ENCODE assay signal across 22 cellular contexts in the genomic region with DNA sequence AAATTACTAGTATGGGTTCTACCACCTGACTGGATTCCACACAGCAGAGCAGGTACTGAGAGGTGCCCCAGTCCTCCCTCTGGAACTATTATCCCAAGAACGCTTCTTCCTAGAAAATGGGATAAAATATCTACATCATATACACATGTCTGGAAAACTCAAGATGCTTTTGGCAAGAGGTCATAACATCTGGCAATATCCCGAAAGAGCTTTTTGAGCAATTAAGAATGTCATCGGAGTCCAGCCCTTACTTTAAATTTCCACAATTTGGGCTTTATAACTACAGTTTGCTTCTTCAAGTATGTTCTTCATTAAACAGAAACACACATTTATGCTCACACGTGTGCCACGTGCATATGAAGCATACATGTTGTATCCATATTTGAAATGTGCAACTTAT.
"Had no signal": no experiment of that assay in that cellular context is flagged by ENCODE, and none has a peak within 500 bp of the region (broad histone marks: within the 10 kb centered on the region; RNA-seq: fewer than 3 reads in every experiment).

No MANE protein-coding gene starts in this region.

- H3K36me3 Mint-ChIP-seq: activated naive CD8-positive, alpha-beta T cell had no signal

- H3K36me3 ChIP-seq: lower lobe of right lung, thyroid gland, WERI-Rb-1 had no signal

- H3K27ac Mint-ChIP-seq: activated naive CD8-positive, alpha-beta T cell had no signal

- H3K9me3 ChIP-seq: thyroid gland had no signal

- H3K4me3 ChIP-seq: lower lobe of right lung, thyroid gland had no signal

- H3K27ac ChIP-seq: lower lobe of right lung, thyroid gland, WERI-Rb-1 had no signal

- H3K4me3 Mint-ChIP-seq: activated naive CD8-positive, alpha-beta T cell; nephron had no signal

- FAIRE-seq: bronchial epithelial cell, islet of Langerhans, urothelium cell line had no signal

- H3K27me3 ChIP-seq: thyroid gland had no signal

- H3K4me1 ChIP-seq: lower lobe of right lung, thyroid gland had no signal

- DNase-seq: activated CD4-positive, alpha-beta T cell treated with anti-CD3 and anti-CD28 coated beads, Interleukin-2, amount 50 U/mL, for 4 hours; activated T-cell treated with anti-CD3 and anti-CD28 coated beads for 4 hours; cerebellar nuclear complex; effector CD4-positive, alpha-beta T cell; foreskin melanocyte; glutamatergic neuron; hippocampal formation; left colon; lower lobe of right lung; midbrain; nucleus accumbens; stimulated activated CD4-positive, alpha-beta T cell treated with anti-CD3 and anti-CD28 coated beads, Interleukin-12 subunit alpha, Interleukin-12 subunit beta, amount 100 ng/mL, for 4 hours; stimulated activated CD4-positive, alpha-beta T cell treated with anti-CD3 and anti-CD28 coated beads, Interleukin-1b, Interleukin-23, amount 100 ng/mL, for 48 hours; stimulated activated naive CD4-positive, alpha-beta T cell treated with Interleukin-2 at 50 U/mL for 16 hours; T-helper 2 cell; thyroid gland; WERI-Rb-1 had no signal
